Comparison of ENCODE assay signal across 1 cellular context in genomic region chr16:3715430-3715829, GRCh38.
TF ChIP-seq lines count a peak whose summit lies in the region.

No MANE protein-coding gene starts in this region.

TF ChIP-seq in GM12878, 131 proteins besides CTCF, POLR2A, EP300 and RAD21 (continued from another document):
- TF ChIP-seq CUX1 (IDR thresholded peaks at IDR 0.05; ENCODE audit: insufficient replicate concordance, low read depth, low read length) (no peak), RFX5 (IDR thresholded peaks at IDR 0.05; ENCODE audit: low read depth, low read length) (no peak), ZNF24 (IDR thresholded peaks at IDR 0.05) (no peak), NR2C2 (IDR thresholded peaks at IDR 0.05; ENCODE audit: borderline replicate concordance, control insufficient read depth, insufficient read length, low read depth) (no peak), YY1 (IDR thresholded peaks at IDR 0.05; ENCODE audit: low read depth, low read length) (no peak), SREBF1 (IDR thresholded peaks at IDR 0.05; ENCODE audit: low read length) (no peak), NR2C1 (IDR thresholded peaks at IDR 0.05) (no peak), SMC3 (IDR thresholded peaks at IDR 0.05; ENCODE audit: borderline replicate concordance, low read length) (no peak), ZZZ3 (IDR thresholded peaks at IDR 0.05; ENCODE audit: control insufficient read depth, insufficient read length, low read depth) (no peak), ATF2 (IDR thresholded peaks at IDR 0.05; ENCODE audit: low read length) (no peak), NBN (IDR thresholded peaks at IDR 0.05) (no peak), ZBED1 (IDR thresholded peaks at IDR 0.05; ENCODE audit: borderline replicate concordance) (no peak), ASH2L (IDR thresholded peaks at IDR 0.05; ENCODE audit: borderline replicate concordance, low read depth) (no peak), JUND (IDR thresholded peaks at IDR 0.05; ENCODE audit: low read depth, low read length) (no peak), E4F1 (IDR thresholded peaks at IDR 0.05; ENCODE audit: borderline replicate concordance, partially characterized antibody) (no peak), PAX5 (IDR thresholded peaks at IDR 0.05; ENCODE audit: borderline replicate concordance, low read depth, low read length) (no peak), RELA (IDR thresholded peaks at IDR 0.05; ENCODE audit: borderline replicate concordance, partially characterized antibody) (no peak), MTA3 (IDR thresholded peaks at IDR 0.05; ENCODE audit: borderline replicate concordance, low read length) (no peak)
